ENCODE assay signal across 2 cellular contexts in genomic region chr1:44144962-44145756, GRCh38.
A peak's percentile ranks its signal among the peaks of the same experiment; 100 is the strongest.
TF ChIP-seq lines count a peak whose summit lies in the region.

No MANE protein-coding gene starts in this region.

TF ChIP-seq in IMR-90, 13 proteins besides CTCF, POLR2A, EP300 and RAD21:
- TF ChIP-seq RFX5 (IDR thresholded peaks at IDR 0.05; ENCODE audit: low read depth, low read length) (no peak), CEBPB (IDR thresholded peaks at IDR 0.05; ENCODE audit: low read depth, low read length) (peak; percentile 28; the same call in 1 of the 2 replicates), MAFK (IDR thresholded peaks at IDR 0.05; ENCODE audit: low read depth, low read length) (no peak), SMC3 (IDR thresholded peaks at IDR 0.05; ENCODE audit: low read depth, low read length) (no peak)
TF ChIP-seq in IMR-90: peak in this region for 1.

TF ChIP-seq in K562, 482 proteins besides CTCF, POLR2A, EP300 and RAD21:
- TF ChIP-seq CEBPB (tag; IDR thresholded peaks at IDR 0.05) (peak; percentile 41; the same call in 1 of the 2 replicates), ZNF324 (CRISPR knock-in tag; IDR thresholded peaks at IDR 0.05) (peak; percentile 98), CBX3 (IDR thresholded peaks at IDR 0.05; ENCODE audit: borderline replicate concordance in 1 of 2, low read length in 2 of 2) (peak in 1 of 2 experiments; percentile 63; a peak in 2 of 3 replicates), ZNF445 (CRISPR knock-in tag; IDR thresholded peaks at IDR 0.05; ENCODE audit: low read depth) (0 out of 2 replicates have a peak, but pooled peaks have one; percentile 39), CEBPG (CRISPR knock-in tag; IDR thresholded peaks at IDR 0.05) (no peak), CEBPG (tag; conservative IDR thresholded peaks at IDR 0.05 in 1 of 2, IDR thresholded peaks at IDR 0.05 in 1 of 2) (peak in 1 of 2 experiments; percentile 39; a peak in 1 of 4 replicates), TRIM28 (IDR thresholded peaks at IDR 0.05) (0 out of 2 replicates have a peak, but pooled peaks have one; percentile 25), SMAD2 (IDR thresholded peaks at IDR 0.05; ENCODE audit: low read depth, low read length) (no peak), PHB2 (IDR thresholded peaks at IDR 0.05; ENCODE audit: low read depth) (no peak)
- TF ChIP-seq, protein P1, sequence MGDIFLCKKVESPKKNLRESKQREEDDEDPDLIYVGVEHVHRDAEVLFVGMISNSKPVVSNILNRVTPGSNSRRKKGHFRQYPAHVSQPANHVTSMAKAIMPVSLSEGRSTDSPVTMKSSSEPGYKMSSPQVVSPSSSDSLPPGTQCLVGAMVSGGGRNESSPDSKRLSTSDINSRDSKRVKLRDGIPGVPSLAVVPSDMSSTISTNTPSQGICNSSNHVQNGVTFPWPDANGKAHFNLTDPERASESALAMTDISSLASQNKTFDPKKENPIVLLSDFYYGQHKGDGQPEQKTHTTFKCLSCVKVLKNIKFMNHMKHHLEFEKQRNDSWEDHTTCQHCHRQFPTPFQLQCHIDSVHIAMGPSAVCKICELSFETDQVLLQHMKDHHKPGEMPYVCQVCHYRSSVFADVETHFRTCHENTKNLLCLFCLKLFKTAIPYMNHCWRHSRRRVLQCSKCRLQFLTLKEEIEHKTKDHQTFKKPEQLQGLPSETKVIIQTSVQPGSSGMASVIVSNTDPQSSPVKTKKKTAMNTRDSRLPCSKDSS (IDR thresholded peaks at IDR 0.05; ENCODE audit: low read depth, partially characterized antibody): peak; percentile 27
